Comparison of ENCODE assay signal across 19 cellular contexts in the genomic region with DNA sequence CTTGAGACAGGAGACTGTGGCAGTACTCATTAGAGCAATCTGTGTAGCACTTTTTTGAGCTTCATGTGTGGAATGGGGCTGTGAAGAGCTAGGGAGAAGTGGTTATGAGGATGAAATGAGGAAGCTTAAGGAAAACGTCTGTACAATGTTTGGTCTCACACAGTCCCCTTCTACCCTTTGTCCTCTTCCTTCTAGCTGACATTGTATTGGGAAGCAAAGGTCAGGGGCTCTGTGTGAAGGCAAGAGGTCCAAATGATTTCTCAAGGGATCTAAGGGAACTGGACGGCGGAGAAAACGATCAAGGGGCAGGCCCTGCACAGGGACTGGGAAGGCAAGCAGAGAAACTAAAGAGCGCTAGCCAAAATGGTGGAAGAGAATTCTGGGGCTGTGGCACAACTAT. TPM values are rescaled to one million over a fixed set of nuclear protein-coding genes. Genes with fewer than 3 reads are reported as not detected.
A peak's percentile ranks its signal among the peaks of the same experiment; 100 is the strongest.
DNase-seq lines count a peak whose midpoint lies in the region; ATAC-seq and TF ChIP-seq lines count a peak whose summit lies in the region.
"Had no signal": no experiment of that assay in that cellular context is flagged by ENCODE, and none has a peak within 500 bp of the region (broad histone marks: within the 10 kb centered on the region; RNA-seq: fewer than 3 reads in every experiment).

No MANE protein-coding gene starts in this region.

- H3K27me3 ChIP-seq in endodermal cell (ENCODE audit: control insufficient read depth, insufficient read depth, low read length, poor library complexity, severe bottlenecking) (no peaks in the 10 kb centered on the region), thyroid gland (no peaks in the 10 kb centered on the region)
- H3K27me3 ChIP-seq: right lobe of liver had no signal

- H3K4me1 ChIP-seq in endodermal cell (ENCODE audit: control insufficient read depth, insufficient read depth, low read length) (peaks cover 22% of the 10 kb centered on the region), thyroid gland (peaks cover 19 to 45% of the 10 kb centered on the region in 2 donors)
- H3K4me1 ChIP-seq: right lobe of liver had no signal

- peaks cover 5% of the 10 kb centered on the region for H3K27me3 Mint-ChIP-seq in IgD-negative memory B cell
- H3K27me3 Mint-ChIP-seq in endodermal cell (ENCODE audit: insufficient read depth): no peaks in the 10 kb centered on the region
- H3K27me3 Mint-ChIP-seq in naive B cell: peaks cover 9 to 18% (median 16%) of the 10 kb centered on the region in 3 donors

- peaks cover 3% of the 10 kb centered on the region for H3K36me3 Mint-ChIP-seq in IgD-negative memory B cell
- no peaks in the 10 kb centered on the region for H3K36me3 Mint-ChIP-seq in endodermal cell (ENCODE audit: low read depth)
- H3K36me3 Mint-ChIP-seq in naive B cell: peaks cover 0 to 4% of the 10 kb centered on the region in 2 donors
- H3K36me3 Mint-ChIP-seq: activated naive CD8-positive, alpha-beta T cell treated with anti-CD3 and anti-CD28 coated beads for 36 hours; stimulated activated effector memory CD8-positive, alpha-beta T cell treated with anti-CD3 and anti-CD28 coated beads, Interleukin-12 subunit alpha, Interleukin-12 subunit beta, amount 100 ng/mL, for 72 hours had no signal

- H3K9me3 Mint-ChIP-seq in IgD-negative memory B cell (peaks cover 0 to 3% (median 0%) of the 10 kb centered on the region in 3 donors), endodermal cell (peaks cover 10% of the 10 kb centered on the region), naive B cell (peaks cover 0 to 4% (median 2%) of the 10 kb centered on the region in 7 donors)
- H3K9me3 Mint-ChIP-seq: activated naive CD8-positive, alpha-beta T cell treated with anti-CD3 and anti-CD28 coated beads for 36 hours; stimulated activated effector memory CD8-positive, alpha-beta T cell treated with anti-CD3 and anti-CD28 coated beads, Interleukin-12 subunit alpha, Interleukin-12 subunit beta, amount 100 ng/mL, for 72 hours had no signal

- WGBS in endodermal cell (ENCODE audit: insufficient coverage in 1 of 2, insufficient read length in 1 of 2), 2 experiments: 67 to 80% methylated on average over 4 to 5 of the region's 5 CpGs
- 76 to 78% methylated on average over 5 of the region's 5 CpGs for WGBS in thyroid gland, 2 donors

- no peak for TF ChIP-seq POLR2A in thyroid gland (IDR thresholded peaks at IDR 0.05)

- peak overlapping the region; percentile 57 to 94 (median 93) for H3K27ac Mint-ChIP-seq in IgD-negative memory B cell
- peak overlapping the region; percentile 83 for H3K27ac Mint-ChIP-seq in endodermal cell
- peak overlapping the region in 4 of 6 donors; percentile 6 to 52 (median 30) for H3K27ac Mint-ChIP-seq in naive B cell
- H3K27ac Mint-ChIP-seq: activated naive CD8-positive, alpha-beta T cell treated with anti-CD3 and anti-CD28 coated beads for 36 hours; stimulated activated effector memory CD8-positive, alpha-beta T cell treated with anti-CD3 and anti-CD28 coated beads, Interleukin-12 subunit alpha, Interleukin-12 subunit beta, amount 100 ng/mL, for 72 hours had no signal

- H3K4me1 Mint-ChIP-seq in IgD-negative memory B cell (peaks cover 26 to 41% (median 36%) of the 10 kb centered on the region in 3 donors), endodermal cell (peaks cover 54% of the 10 kb centered on the region), naive B cell (peaks cover 0 to 5% (median 5%) of the 10 kb centered on the region in 3 donors)
- H3K4me1 Mint-ChIP-seq: stimulated activated effector memory CD8-positive, alpha-beta T cell treated with anti-CD3 and anti-CD28 coated beads, Interleukin-12 subunit alpha, Interleukin-12 subunit beta, amount 100 ng/mL, for 72 hours had no signal

- TF ChIP-seq CTCF in endodermal cell (conservative IDR thresholded peaks at IDR 0.05) (no peak), thyroid gland (IDR thresholded peaks at IDR 0.05) (no peak)

- H3K27ac ChIP-seq in endodermal cell (ENCODE audit: low read depth, low read length) (peak overlapping the region; percentile 98), thyroid gland (peak overlapping the region in 2 of 3 donors; percentile 53 to 68)
- H3K27ac ChIP-seq: right lobe of liver had no signal

- H3K9me3 ChIP-seq in endodermal cell (ENCODE audit: control insufficient read depth, low read length) (no peaks in the 10 kb centered on the region), thyroid gland (no peaks in the 10 kb centered on the region)
- H3K9me3 ChIP-seq: right lobe of liver had no signal

- intact Hi-C loops in thyroid gland (cut with DNase I): no loop called here

- no peaks in the 10 kb centered on the region for H3K36me3 ChIP-seq in endodermal cell (ENCODE audit: control insufficient read depth, insufficient read depth, low read length)
- no peaks in the 10 kb centered on the region for H3K36me3 ChIP-seq in thyroid gland
- H3K36me3 ChIP-seq: right lobe of liver had no signal

- H3K4me3 ChIP-seq in endodermal cell (ENCODE audit: low read length) (peak overlapping the region; percentile 17), thyroid gland (replicated peaks in 1 of 3) (no peak overlapping the region)
- H3K4me3 ChIP-seq: right lobe of liver had no signal

- no peak overlapping the region for H3K4me3 Mint-ChIP-seq in IgD-negative memory B cell
- H3K4me3 Mint-ChIP-seq in endodermal cell: no peak overlapping the region
- H3K4me3 Mint-ChIP-seq in naive B cell: no peak overlapping the region
- H3K4me3 Mint-ChIP-seq: activated naive CD8-positive, alpha-beta T cell treated with anti-CD3 and anti-CD28 coated beads for 36 hours; effector memory CD8-positive, alpha-beta T cell; stimulated activated effector memory CD8-positive, alpha-beta T cell treated with anti-CD3 and anti-CD28 coated beads, Interleukin-12 subunit alpha, Interleukin-12 subunit beta, amount 100 ng/mL, for 72 hours had no signal

- peak overlapping the region; percentile 56 for H3K9ac ChIP-seq in endodermal cell (ENCODE audit: extremely low read depth, low read length, poor library complexity, severe bottlenecking)

- no peak for DNase-seq in endodermal cell
- DNase-seq in naive B cell: no peak
- DNase-seq in thyroid gland: no peak
- no peak for DNase-seq in islet precursor cell
- DNase-seq: activated naive CD8-positive, alpha-beta T cell treated with anti-CD3 and anti-CD28 coated beads for 36 hours; DMS79; effector memory CD8-positive, alpha-beta T cell; left colon; NCI-H1417 treated with DMSO at 0.1 percent for 48 hours; NCI-H524 treated with DMSO at 0.1 percent for 48 hours; right lobe of liver had no signal

- ATAC-seq in naive B cell (ENCODE audit: low read depth in 2 of 2): no peak
- ATAC-seq in HG03175 (IDR thresholded peaks at IDR 0.05; ENCODE audit: unreplicated experiment): no peak
- ATAC-seq in GM19467 (IDR thresholded peaks at IDR 0.05; ENCODE audit: unreplicated experiment): no peak
- ATAC-seq: effector memory CD8-positive, alpha-beta T cell; HCT116; left colon; stimulated activated effector memory CD8-positive, alpha-beta T cell treated with anti-CD3 and anti-CD28 coated beads, Interleukin-12 subunit alpha, Interleukin-12 subunit beta, amount 100 ng/mL, for 72 hours had no signal

RNA-seq across cellular contexts. Expression of gene CIPC, which starts 13.1 kb away (rescaled TPM):
- polyA plus RNA-seq in IgD-negative memory B cell (14.7 TPM), naive B cell (ENCODE audit: low read depth in 6 of 6) (10 to 100 TPM in 4 of 6 donors, 1 to 10 TPM in 2; 7.8 to 16.3 (median 12.7) TPM)
- total RNA-seq in endodermal cell (10 to 100 TPM; 16.2 to 22.5 TPM), thyroid gland (10 to 100 TPM; 37.6 to 59.5 (median 44.6) TPM)
- 19.9 TPM for polyA plus RNA-seq in endodermal cell (2013, experiment 1 of 2)
- polyA plus RNA-seq in endodermal cell (2013, experiment 2 of 2): 21.3 TPM

RNA-seq across cellular contexts. Expression of gene IRF2BPL, which starts 56.5 kb away (rescaled TPM):
- polyA plus RNA-seq in IgD-negative memory B cell (2.6 TPM), naive B cell (ENCODE audit: low read depth in 6 of 6) (1 to 10 TPM; 1.7 to 4.6 (median 3.2) TPM)
- total RNA-seq in endodermal cell (10 to 100 TPM; 34.2 to 44.3 TPM), thyroid gland (100 to 1,000 TPM in 1 of 4 donors, 10 to 100 TPM in 3; 43.9 to 103 (median 78.4) TPM)
- 74.1 TPM for polyA plus RNA-seq in endodermal cell (2013, experiment 1 of 2)
- polyA plus RNA-seq in endodermal cell (2013, experiment 2 of 2): 75.5 TPM

RNA-seq across cellular contexts. Expression of gene ZDHHC22, which starts 56.6 kb away (rescaled TPM):
- polyA plus RNA-seq in IgD-negative memory B cell: not detected
- 1 to 10 TPM in 1 of 2 donors, under 1 TPM in 1; 0.38 to 1.7 TPM for total RNA-seq in endodermal cell
- 9.5 TPM for polyA plus RNA-seq in endodermal cell (2013, experiment 1 of 2)
- polyA plus RNA-seq in endodermal cell (2013, experiment 2 of 2): 8.9 TPM
- polyA plus RNA-seq in naive B cell (ENCODE audit: low read depth in 6 of 6): not detected
- total RNA-seq in thyroid gland: not detected
- total RNA-seq: activated naive CD8-positive, alpha-beta T cell treated with anti-CD3 and anti-CD28 coated beads for 36 hours; glomerular endothelial cell; left colon; mononuclear cell; osteoblast; right lobe of liver had no signal

Comparison
In these comparisons a context has a peak if more than half of its experiments do, and no peak if none do; other contexts are left out.
1. H3K27ac Mint-ChIP-seq: peak in every context shown above with its lines; median percentile 93 in IgD-negative memory B cell; 83 in endodermal cell; 30 in naive B cell.